ENCODE assay signal across 1 cellular context in genomic region chr7:135944753-135945152, GRCh38.
TF ChIP-seq lines count a peak whose summit lies in the region.

No MANE protein-coding gene starts in this region.

TF ChIP-seq in K562, 482 proteins besides CTCF, POLR2A, EP300 and RAD21 (continued from another document):
- TF ChIP-seq, protein P1, sequence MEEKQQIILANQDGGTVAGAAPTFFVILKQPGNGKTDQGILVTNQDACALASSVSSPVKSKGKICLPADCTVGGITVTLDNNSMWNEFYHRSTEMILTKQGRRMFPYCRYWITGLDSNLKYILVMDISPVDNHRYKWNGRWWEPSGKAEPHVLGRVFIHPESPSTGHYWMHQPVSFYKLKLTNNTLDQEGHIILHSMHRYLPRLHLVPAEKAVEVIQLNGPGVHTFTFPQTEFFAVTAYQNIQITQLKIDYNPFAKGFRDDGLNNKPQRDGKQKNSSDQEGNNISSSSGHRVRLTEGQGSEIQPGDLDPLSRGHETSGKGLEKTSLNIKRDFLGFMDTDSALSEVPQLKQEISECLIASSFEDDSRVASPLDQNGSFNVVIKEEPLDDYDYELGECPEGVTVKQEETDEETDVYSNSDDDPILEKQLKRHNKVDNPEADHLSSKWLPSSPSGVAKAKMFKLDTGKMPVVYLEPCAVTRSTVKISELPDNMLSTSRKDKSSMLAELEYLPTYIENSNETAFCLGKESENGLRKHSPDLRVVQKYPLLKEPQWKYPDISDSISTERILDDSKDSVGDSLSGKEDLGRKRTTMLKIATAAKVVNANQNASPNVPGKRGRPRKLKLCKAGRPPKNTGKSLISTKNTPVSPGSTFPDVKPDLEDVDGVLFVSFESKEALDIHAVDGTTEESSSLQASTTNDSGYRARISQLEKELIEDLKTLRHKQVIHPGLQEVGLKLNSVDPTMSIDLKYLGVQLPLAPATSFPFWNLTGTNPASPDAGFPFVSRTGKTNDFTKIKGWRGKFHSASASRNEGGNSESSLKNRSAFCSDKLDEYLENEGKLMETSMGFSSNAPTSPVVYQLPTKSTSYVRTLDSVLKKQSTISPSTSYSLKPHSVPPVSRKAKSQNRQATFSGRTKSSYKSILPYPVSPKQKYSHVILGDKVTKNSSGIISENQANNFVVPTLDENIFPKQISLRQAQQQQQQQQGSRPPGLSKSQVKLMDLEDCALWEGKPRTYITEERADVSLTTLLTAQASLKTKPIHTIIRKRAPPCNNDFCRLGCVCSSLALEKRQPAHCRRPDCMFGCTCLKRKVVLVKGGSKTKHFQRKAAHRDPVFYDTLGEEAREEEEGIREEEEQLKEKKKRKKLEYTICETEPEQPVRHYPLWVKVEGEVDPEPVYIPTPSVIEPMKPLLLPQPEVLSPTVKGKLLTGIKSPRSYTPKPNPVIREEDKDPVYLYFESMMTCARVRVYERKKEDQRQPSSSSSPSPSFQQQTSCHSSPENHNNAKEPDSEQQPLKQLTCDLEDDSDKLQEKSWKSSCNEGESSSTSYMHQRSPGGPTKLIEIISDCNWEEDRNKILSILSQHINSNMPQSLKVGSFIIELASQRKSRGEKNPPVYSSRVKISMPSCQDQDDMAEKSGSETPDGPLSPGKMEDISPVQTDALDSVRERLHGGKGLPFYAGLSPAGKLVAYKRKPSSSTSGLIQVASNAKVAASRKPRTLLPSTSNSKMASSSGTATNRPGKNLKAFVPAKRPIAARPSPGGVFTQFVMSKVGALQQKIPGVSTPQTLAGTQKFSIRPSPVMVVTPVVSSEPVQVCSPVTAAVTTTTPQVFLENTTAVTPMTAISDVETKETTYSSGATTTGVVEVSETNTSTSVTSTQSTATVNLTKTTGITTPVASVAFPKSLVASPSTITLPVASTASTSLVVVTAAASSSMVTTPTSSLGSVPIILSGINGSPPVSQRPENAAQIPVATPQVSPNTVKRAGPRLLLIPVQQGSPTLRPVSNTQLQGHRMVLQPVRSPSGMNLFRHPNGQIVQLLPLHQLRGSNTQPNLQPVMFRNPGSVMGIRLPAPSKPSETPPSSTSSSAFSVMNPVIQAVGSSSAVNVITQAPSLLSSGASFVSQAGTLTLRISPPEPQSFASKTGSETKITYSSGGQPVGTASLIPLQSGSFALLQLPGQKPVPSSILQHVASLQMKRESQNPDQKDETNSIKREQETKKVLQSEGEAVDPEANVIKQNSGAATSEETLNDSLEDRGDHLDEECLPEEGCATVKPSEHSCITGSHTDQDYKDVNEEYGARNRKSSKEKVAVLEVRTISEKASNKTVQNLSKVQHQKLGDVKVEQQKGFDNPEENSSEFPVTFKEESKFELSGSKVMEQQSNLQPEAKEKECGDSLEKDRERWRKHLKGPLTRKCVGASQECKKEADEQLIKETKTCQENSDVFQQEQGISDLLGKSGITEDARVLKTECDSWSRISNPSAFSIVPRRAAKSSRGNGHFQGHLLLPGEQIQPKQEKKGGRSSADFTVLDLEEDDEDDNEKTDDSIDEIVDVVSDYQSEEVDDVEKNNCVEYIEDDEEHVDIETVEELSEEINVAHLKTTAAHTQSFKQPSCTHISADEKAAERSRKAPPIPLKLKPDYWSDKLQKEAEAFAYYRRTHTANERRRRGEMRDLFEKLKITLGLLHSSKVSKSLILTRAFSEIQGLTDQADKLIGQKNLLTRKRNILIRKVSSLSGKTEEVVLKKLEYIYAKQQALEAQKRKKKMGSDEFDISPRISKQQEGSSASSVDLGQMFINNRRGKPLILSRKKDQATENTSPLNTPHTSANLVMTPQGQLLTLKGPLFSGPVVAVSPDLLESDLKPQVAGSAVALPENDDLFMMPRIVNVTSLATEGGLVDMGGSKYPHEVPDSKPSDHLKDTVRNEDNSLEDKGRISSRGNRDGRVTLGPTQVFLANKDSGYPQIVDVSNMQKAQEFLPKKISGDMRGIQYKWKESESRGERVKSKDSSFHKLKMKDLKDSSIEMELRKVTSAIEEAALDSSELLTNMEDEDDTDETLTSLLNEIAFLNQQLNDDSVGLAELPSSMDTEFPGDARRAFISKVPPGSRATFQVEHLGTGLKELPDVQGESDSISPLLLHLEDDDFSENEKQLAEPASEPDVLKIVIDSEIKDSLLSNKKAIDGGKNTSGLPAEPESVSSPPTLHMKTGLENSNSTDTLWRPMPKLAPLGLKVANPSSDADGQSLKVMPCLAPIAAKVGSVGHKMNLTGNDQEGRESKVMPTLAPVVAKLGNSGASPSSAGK (IDR thresholded peaks at IDR 0.05) = peak; percentile 10; the same call in 1 of the 2 replicates
- TF ChIP-seq CSDE1 (IDR thresholded peaks at IDR 0.05) (peak in 1 of 2 experiments; percentile 33; a peak in 1 of 4 replicates), KDM1A (IDR thresholded peaks at IDR 0.05) (0 out of 4 replicates have a peak, but pooled peaks of 1 of the 2 experiments have one; percentile 18), POLR2G (IDR thresholded peaks at IDR 0.05; ENCODE audit: low read depth, low read length) (no peak), NCOA6 (IDR thresholded peaks at IDR 0.05) (no peak), MEIS2 (IDR thresholded peaks at IDR 0.05; ENCODE audit: partially characterized antibody) (peak; percentile 84), NCOR1 (IDR thresholded peaks at IDR 0.05) (peak; percentile 65), GATAD2B (IDR thresholded peaks at IDR 0.05; ENCODE audit: borderline replicate concordance) (peak; percentile 50; the same call in 1 of the 2 replicates), SMARCE1 (IDR thresholded peaks at IDR 0.05) (0 out of 2 replicates have a peak, but pooled peaks have one; percentile 19), KLF1 (tag; IDR thresholded peaks at IDR 0.05) (no peak), HLTF (IDR thresholded peaks at IDR 0.05) (no peak), PRDM10 (IDR thresholded peaks at IDR 0.05; ENCODE audit: partially characterized antibody) (peak; percentile 76), ZNF175 (CRISPR knock-in tag; IDR thresholded peaks at IDR 0.05; ENCODE audit: low read depth) (0 out of 2 replicates have a peak, but pooled peaks have one; percentile 30), TAL1 (IDR thresholded peaks at IDR 0.05) (peak; percentile 45), ID3 (CRISPR knock-in tag; IDR thresholded peaks at IDR 0.05) (no peak), ID3 (tag; IDR thresholded peaks at IDR 0.05) (peak; percentile 80), ATF7 (IDR thresholded peaks at IDR 0.05) (peak; percentile 78; the same call in 1 of the 2 replicates), RBM39 (optimal IDR thresholded peaks at IDR 0.05; ENCODE audit: low read depth, low read length) (no peak), TBP (optimal IDR thresholded peaks at IDR 0.05; ENCODE audit: low read depth, low read length) (no peak), RBFOX2 (IDR thresholded peaks at IDR 0.05; ENCODE audit: low read depth, low read length) (0 out of 2 replicates have a peak, but pooled peaks have one; percentile 13), ZFP36 (IDR thresholded peaks at IDR 0.05; ENCODE audit: low read depth, low read length, partially characterized antibody) (no peak), MYC (IDR thresholded peaks at IDR 0.05; ENCODE audit: low read depth, low read length) (peak; percentile 58; the same call in 1 of the 2 replicates), MYC (CRISPR knock-in tag; IDR thresholded peaks at IDR 0.05; ENCODE audit: borderline replicate concordance, low read depth) (no peak), KLF13 (tag; IDR thresholded peaks at IDR 0.05; ENCODE audit: borderline replicate concordance, low read depth) (peak; percentile 59; the same call in 1 of the 2 replicates), CTCFL (IDR thresholded peaks at IDR 0.05; ENCODE audit: borderline replicate concordance, insufficient read depth, low read depth, low read length, poor library complexity, severe bottlenecking) (no peak), HDAC2 (IDR thresholded peaks at IDR 0.05) (0 out of 2 replicates have a peak, but pooled peaks have one; percentile 8), NR4A1 (CRISPR knock-in tag; IDR thresholded peaks at IDR 0.05) (no peak), NR4A1 (tag; IDR thresholded peaks at IDR 0.05) (peak; percentile 70; the same call in 1 of the 2 replicates), DPF2 (IDR thresholded peaks at IDR 0.05) (peak; percentile 39; the same call in 1 of the 2 replicates)
- TF ChIP-seq, protein P2, sequence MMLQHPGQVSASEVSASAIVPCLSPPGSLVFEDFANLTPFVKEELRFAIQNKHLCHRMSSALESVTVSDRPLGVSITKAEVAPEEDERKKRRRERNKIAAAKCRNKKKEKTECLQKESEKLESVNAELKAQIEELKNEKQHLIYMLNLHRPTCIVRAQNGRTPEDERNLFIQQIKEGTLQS (IDR thresholded peaks at IDR 0.05) = peak; percentile 89
- TF ChIP-seq, protein P2 (CRISPR knock-in tag; conservative IDR thresholded peaks at IDR 0.05) = no peak
